In the genomic region with DNA sequence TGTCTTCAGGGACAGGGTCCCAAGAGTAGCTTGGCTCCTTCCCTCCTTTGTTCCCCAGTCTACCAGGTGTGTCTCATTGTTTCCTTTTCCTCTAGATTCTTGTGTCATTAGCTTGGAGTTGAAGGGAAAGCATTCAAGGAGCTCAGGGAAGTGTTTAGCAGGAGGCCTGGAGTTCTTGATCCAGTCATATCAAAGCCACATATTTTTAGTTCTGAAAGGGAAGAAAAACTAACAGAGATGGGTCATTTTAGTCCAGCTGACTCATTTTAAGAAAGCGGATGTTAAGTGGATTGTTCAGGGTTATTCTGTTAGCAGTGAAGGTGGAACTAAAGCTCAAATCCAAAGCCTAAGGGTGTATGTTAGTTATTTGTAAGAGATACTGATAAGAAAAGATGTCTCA, we compare ENCODE assay signal across 1 cellular context.
TF ChIP-seq lines count a peak whose summit lies in the region.

No MANE protein-coding gene starts in this region.

TF ChIP-seq in GM12878, 131 proteins besides CTCF, POLR2A, EP300 and RAD21:
- peak; percentile 92 for TF ChIP-seq EED (IDR thresholded peaks at IDR 0.05; ENCODE audit: low read depth)
- peak in 1 of 2 experiments; percentile 31; a peak in 2 of 4 replicates for TF ChIP-seq IKZF2 (IDR thresholded peaks at IDR 0.05)
- TF ChIP-seq IRF4 (IDR thresholded peaks at IDR 0.05; ENCODE audit: low read depth, low read length): peak; percentile 57; the same call in 1 of the 2 replicates
- peak; percentile 47; the same call in 1 of the 2 replicates for TF ChIP-seq CREM (IDR thresholded peaks at IDR 0.05; ENCODE audit: low read depth)
- TF ChIP-seq MEF2A (IDR thresholded peaks at IDR 0.05; ENCODE audit: insufficient read depth, low read depth, low read length): peak; percentile 87; the same call in 1 of the 2 replicates
- no peak for TF ChIP-seq WRNIP1 (IDR thresholded peaks at IDR 0.05; ENCODE audit: borderline replicate concordance, low read depth, low read length)
- TF ChIP-seq NFIC (IDR thresholded peaks at IDR 0.05; ENCODE audit: low read depth, low read length): peak; percentile 82
- TF ChIP-seq CHD2 (IDR thresholded peaks at IDR 0.05; ENCODE audit: borderline replicate concordance, low read depth, low read length): no peak
- peak; percentile 50 for TF ChIP-seq RUNX3 (IDR thresholded peaks at IDR 0.05; ENCODE audit: low read length)
- peak; percentile 96 for TF ChIP-seq JUNB (IDR thresholded peaks at IDR 0.05)
- TF ChIP-seq, protein P1, sequence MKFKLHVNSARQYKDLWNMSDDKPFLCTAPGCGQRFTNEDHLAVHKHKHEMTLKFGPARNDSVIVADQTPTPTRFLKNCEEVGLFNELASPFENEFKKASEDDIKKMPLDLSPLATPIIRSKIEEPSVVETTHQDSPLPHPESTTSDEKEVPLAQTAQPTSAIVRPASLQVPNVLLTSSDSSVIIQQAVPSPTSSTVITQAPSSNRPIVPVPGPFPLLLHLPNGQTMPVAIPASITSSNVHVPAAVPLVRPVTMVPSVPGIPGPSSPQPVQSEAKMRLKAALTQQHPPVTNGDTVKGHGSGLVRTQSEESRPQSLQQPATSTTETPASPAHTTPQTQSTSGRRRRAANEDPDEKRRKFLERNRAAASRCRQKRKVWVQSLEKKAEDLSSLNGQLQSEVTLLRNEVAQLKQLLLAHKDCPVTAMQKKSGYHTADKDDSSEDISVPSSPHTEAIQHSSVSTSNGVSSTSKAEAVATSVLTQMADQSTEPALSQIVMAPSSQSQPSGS (IDR thresholded peaks at IDR 0.05; ENCODE audit: low read length): peak; percentile 54; the same call in 1 of the 2 replicates
- peak; percentile 24; the same call in 1 of the 2 replicates for TF ChIP-seq FOXM1 (IDR thresholded peaks at IDR 0.05; ENCODE audit: low read depth, low read length)
- TF ChIP-seq BHLHE40 (IDR thresholded peaks at IDR 0.05; ENCODE audit: borderline replicate concordance in 1 of 2, low read depth in 2 of 2, low read length in 1 of 2): no peak
